Comparison of ENCODE assay signal across 2 cellular contexts in the genomic region with DNA sequence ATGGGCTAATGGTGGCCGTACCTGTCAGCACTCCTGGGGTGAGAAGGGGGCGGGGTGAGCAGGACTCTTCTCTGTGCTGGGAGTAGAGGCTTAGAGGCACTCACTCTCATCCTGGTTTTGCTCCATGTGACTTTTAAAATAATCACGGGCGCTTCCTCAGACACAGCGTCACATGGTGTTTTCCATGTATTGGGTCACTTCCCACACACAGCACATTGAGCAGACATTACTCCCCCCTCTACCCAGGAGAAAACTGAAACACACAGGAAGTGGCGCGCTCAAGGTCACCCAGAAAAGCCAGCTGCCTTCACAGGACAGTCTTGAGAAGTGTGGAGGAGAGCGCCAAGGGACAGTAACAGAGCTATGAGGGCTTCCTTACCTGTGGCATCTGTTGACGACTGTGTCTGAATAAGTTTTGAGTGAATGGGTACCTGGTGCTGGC.
TF ChIP-seq lines count a peak whose summit lies in the region.

No MANE protein-coding gene starts in this region.

TF ChIP-seq in GM23338, 12 proteins besides CTCF, POLR2A, EP300 and RAD21 (continued from another document):
- TF ChIP-seq, protein P1, sequence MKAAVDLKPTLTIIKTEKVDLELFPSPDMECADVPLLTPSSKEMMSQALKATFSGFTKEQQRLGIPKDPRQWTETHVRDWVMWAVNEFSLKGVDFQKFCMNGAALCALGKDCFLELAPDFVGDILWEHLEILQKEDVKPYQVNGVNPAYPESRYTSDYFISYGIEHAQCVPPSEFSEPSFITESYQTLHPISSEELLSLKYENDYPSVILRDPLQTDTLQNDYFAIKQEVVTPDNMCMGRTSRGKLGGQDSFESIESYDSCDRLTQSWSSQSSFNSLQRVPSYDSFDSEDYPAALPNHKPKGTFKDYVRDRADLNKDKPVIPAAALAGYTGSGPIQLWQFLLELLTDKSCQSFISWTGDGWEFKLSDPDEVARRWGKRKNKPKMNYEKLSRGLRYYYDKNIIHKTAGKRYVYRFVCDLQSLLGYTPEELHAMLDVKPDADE (IDR thresholded peaks at IDR 0.05): no peak
- TF ChIP-seq EZH2 (IDR thresholded peaks at IDR 0.05; ENCODE audit: low read depth, unreplicated experiment) (no peak), POLR2AphosphoS5 (IDR thresholded peaks at IDR 0.05; ENCODE audit: low read depth) (no peak), ZNF462 (CRISPR knock-in tag; IDR thresholded peaks at IDR 0.05) (no peak), NANOG (IDR thresholded peaks at IDR 0.05; ENCODE audit: borderline replicate concordance) (no peak), ZNF331 (CRISPR knock-in tag; IDR thresholded peaks at IDR 0.05; ENCODE audit: low read depth) (no peak), STAT1 (IDR thresholded peaks at IDR 0.05; ENCODE audit: unreplicated experiment) (no peak), EZH2phosphoT487 (IDR thresholded peaks at IDR 0.05; ENCODE audit: unreplicated experiment) (no peak), CREB1 (CRISPR knock-in tag; IDR thresholded peaks at IDR 0.05; ENCODE audit: low read depth) (no peak)
TF ChIP-seq in GM23338: peak in this region for 0.

TF ChIP-seq in WTC11, 78 proteins besides CTCF, POLR2A, EP300 and RAD21 (continued from another document):
- TF ChIP-seq, protein P2, sequence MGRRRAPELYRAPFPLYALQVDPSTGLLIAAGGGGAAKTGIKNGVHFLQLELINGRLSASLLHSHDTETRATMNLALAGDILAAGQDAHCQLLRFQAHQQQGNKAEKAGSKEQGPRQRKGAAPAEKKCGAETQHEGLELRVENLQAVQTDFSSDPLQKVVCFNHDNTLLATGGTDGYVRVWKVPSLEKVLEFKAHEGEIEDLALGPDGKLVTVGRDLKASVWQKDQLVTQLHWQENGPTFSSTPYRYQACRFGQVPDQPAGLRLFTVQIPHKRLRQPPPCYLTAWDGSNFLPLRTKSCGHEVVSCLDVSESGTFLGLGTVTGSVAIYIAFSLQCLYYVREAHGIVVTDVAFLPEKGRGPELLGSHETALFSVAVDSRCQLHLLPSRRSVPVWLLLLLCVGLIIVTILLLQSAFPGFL (CRISPR knock-in tag; IDR thresholded peaks at IDR 0.05; ENCODE audit: borderline replicate concordance): no peak
- no peak for TF ChIP-seq NR3C1 (CRISPR knock-in tag; conservative IDR thresholded peaks at IDR 0.05; ENCODE audit: low read depth)
- no peak for TF ChIP-seq CDX4 (CRISPR knock-in tag; IDR thresholded peaks at IDR 0.05; ENCODE audit: borderline replicate concordance)
- no peak for TF ChIP-seq ZNF423 (CRISPR knock-in tag; IDR thresholded peaks at IDR 0.05)
- no peak for TF ChIP-seq FOXJ3 (CRISPR knock-in tag; IDR thresholded peaks at IDR 0.05; ENCODE audit: borderline replicate concordance)
- no peak for TF ChIP-seq ATF1 (CRISPR knock-in tag; IDR thresholded peaks at IDR 0.05)
